Comparison of ENCODE assay signal across 8 cellular contexts in genomic region chr1:26530540-26530897, GRCh38. TPM values are rescaled to one million over a fixed set of nuclear protein-coding genes. Genes with fewer than 3 reads are reported as not detected.
DNase-seq lines count a peak whose midpoint lies in the region; ATAC-seq and TF ChIP-seq lines count a peak whose summit lies in the region.

No MANE protein-coding gene starts in this region.

- H3K4me1 ChIP-seq in body of pancreas: peaks cover 58% of the 10 kb centered on the region
- peaks cover 49 to 54% of the 10 kb centered on the region in 2 donors for H3K4me1 ChIP-seq in mucosa of rectum (ENCODE audit: control insufficient read depth in 2 of 2, insufficient read depth in 2 of 2, low read length in 2 of 2)

- H3K9me3 ChIP-seq in body of pancreas (no peaks in the 10 kb centered on the region), mucosa of rectum (ENCODE audit: control insufficient read depth in 2 of 2, low read length in 2 of 2) (no peaks in the 10 kb centered on the region)

- no peaks in the 10 kb centered on the region for H3K36me3 ChIP-seq in body of pancreas (replicated peaks in 1 of 2; ENCODE audit: insufficient read depth in 1 of 2, low read depth in 2 of 2)
- no peaks in the 10 kb centered on the region for H3K36me3 ChIP-seq in mucosa of rectum (ENCODE audit: control insufficient read depth in 2 of 2, insufficient read depth in 2 of 2, low read length in 2 of 2)

- TF ChIP-seq CTCF in body of pancreas (IDR thresholded peaks at IDR 0.05): no peak

- peak; percentile 2 for ATAC-seq in HG03025 (IDR thresholded peaks at IDR 0.05; ENCODE audit: low FRiP score, unreplicated experiment)
- no peak for ATAC-seq in body of pancreas
- no peak for ATAC-seq in GM18858 (IDR thresholded peaks at IDR 0.05; ENCODE audit: unreplicated experiment)
- no peak for ATAC-seq in HG02885 (IDR thresholded peaks at IDR 0.05; ENCODE audit: poor library complexity, unreplicated experiment)

- peak overlapping the region; percentile 96 to 98 for H3K9ac ChIP-seq in mucosa of rectum (ENCODE audit: low read depth in 1 of 2, low read length in 2 of 2)

- H3K4me3 ChIP-seq in body of pancreas: peak overlapping the region; percentile 11 to 67
- peak overlapping the region; percentile 92 to 98 for H3K4me3 ChIP-seq in mucosa of rectum (ENCODE audit: low read length in 2 of 2)

- 0 to 30% methylated on average over 2 to 4 of the region's 4 CpGs for WGBS in body of pancreas, 2 donors

- no peak for TF ChIP-seq POLR2A in body of pancreas (IDR thresholded peaks at IDR 0.05)

- H3K27me3 ChIP-seq in body of pancreas: no peaks in the 10 kb centered on the region
- H3K27me3 ChIP-seq in mucosa of rectum (ENCODE audit: control insufficient read depth in 2 of 2, insufficient read depth in 2 of 2, low read length in 2 of 2): no peaks in the 10 kb centered on the region

- H3K27ac ChIP-seq in body of pancreas (peak overlapping the region; percentile 75 to 92 (median 88)), mucosa of rectum (ENCODE audit: low read depth in 2 of 2, low read length in 2 of 2) (peak overlapping the region; percentile 96 to 97)

- peak; percentile 12 for DNase-seq in AG08396 (ENCODE audit: low spot score)
- no peak for DNase-seq in body of pancreas
- DNase-seq in globus pallidus (ENCODE audit: low spot score): no peak
- DNase-seq in activated CD4-positive, CD25-positive, alpha-beta regulatory T cell (lab: John Stamatoyannopoulos, UW): no peak

- intact Hi-C loops in body of pancreas (cut with DNase I): no loop called here

RNA-seq across cellular contexts. Expression of gene RPS6KA1, which starts 1.0 kb away (rescaled TPM):
- 10 to 100 TPM; 20.1 to 30.4 TPM for total RNA-seq in body of pancreas

RNA-seq across cellular contexts. Expression of gene HMGN2, which starts 58.3 kb away (rescaled TPM):
- 100 to 1,000 TPM in 1 of 2 donors, 10 to 100 TPM in 1; 75.8 to 120 TPM for total RNA-seq in body of pancreas
